In the genomic region with DNA sequence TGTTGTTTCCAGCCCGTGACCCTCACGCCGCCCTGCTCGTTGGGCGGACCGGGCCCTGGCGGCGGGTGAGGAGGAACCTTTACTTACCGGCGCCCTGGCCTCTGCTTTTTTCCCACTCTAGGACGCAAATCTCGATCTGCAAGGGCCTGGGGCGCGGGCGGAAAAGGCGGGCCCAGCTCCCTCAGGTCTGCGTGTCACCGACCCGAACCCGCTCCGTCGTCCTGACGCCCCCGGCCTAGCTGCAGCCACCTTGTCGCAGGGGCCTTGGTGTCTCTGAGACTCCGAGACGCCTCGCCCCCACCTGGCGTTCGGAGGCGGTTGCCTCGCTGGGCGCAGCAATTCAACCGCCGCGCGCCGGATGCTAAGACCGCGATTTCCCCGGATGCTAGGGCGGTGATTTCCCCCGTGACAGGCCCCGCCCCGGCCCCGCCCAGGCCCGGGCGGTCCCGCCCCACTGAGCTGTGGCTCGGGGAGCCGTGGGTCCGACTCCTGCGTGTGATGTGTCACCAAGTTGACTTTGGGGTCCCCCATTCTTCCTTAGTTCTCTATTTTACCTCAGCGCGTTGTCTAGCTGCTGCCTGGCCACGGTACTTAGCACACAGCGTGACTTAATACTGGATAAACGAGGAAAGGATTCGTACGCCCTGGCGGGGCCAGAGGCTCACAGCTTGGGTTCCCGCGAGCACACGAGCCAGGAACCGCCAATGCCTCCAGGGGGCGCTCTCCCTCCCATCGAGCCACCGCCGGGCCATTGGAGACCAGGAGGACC, we compare ENCODE assay signal across 8 cellular contexts. TPM values are rescaled to one million over a fixed set of nuclear protein-coding genes. Genes with fewer than 3 reads are reported as not detected.
DNase-seq lines count a peak whose midpoint lies in the region; ATAC-seq and TF ChIP-seq lines count a peak whose summit lies in the region.

A gene (minus strand): TSS at position 371 of the 769 bp plus-strand sequence. CDS start 18,196 bp downstream, outside the sequence.

- peak within 1 kb of the TSS; percentile 92 for H3K4me3 Mint-ChIP-seq in CD8-positive, alpha-beta T cell
- peak within 1 kb of the TSS; percentile 91 to 97 for H3K4me3 Mint-ChIP-seq in activated T-cell treated with anti-CD3 and anti-CD28 coated beads, Interleukin-2, amount 50 U/mL, for 72 hours
- peak within 1 kb of the TSS; percentile 90 to 94 (median 94) for H3K4me3 Mint-ChIP-seq in nephron
- H3K4me3 Mint-ChIP-seq in stimulated activated naive CD8-positive, alpha-beta T cell treated with anti-CD3 and anti-CD28 coated beads, Interleukin-15, Interleukin-2, amounts not matched to agents 100 ng/mL and 50 ng/mL, for 24 hours: peak within 1 kb of the TSS; percentile 88

- peak within 1 kb of the TSS; percentile 77 for H3K4me3 ChIP-seq in CD8-positive, alpha-beta T cell (ENCODE audit: low read depth, low read length)
- peak within 1 kb of the TSS; percentile 83 for H3K4me3 ChIP-seq in OCI-LY3 (ENCODE audit: low read length)

- peak; percentile 88 to 93 (median 92) for DNase-seq in CD8-positive, alpha-beta T cell
- peak; percentile 94 to 96 for DNase-seq in activated T-cell treated with anti-CD3 and anti-CD28 coated beads, Interleukin-2, amount 50 U/mL, for 72 hours
- DNase-seq in fibroblast of peridontal ligament (ENCODE audit: extremely low read depth): peak; percentile 81

- peaks cover 9% of the 10 kb centered on the region for H3K79me2 ChIP-seq in OCI-LY3 (ENCODE audit: low read length)

- peak within 1 kb of the TSS; percentile 82 for H3K9ac ChIP-seq in OCI-LY3 (ENCODE audit: low read length)

- peak within 1 kb of the TSS; percentile 78 for H3K4me2 ChIP-seq in OCI-LY3 (ENCODE audit: low read length)

- peak within 1 kb of the TSS; percentile 95 for H3K27ac Mint-ChIP-seq in CD8-positive, alpha-beta T cell
- peak within 1 kb of the TSS; percentile 90 for H3K27ac Mint-ChIP-seq in activated T-cell treated with anti-CD3 and anti-CD28 coated beads, Interleukin-2, amount 50 U/mL, for 72 hours
- H3K27ac Mint-ChIP-seq in nephron: peak within 1 kb of the TSS; percentile 59 to 84 (median 84)
- peak within 1 kb of the TSS; percentile 96 for H3K27ac Mint-ChIP-seq in stimulated activated naive CD8-positive, alpha-beta T cell treated with anti-CD3 and anti-CD28 coated beads, Interleukin-15, Interleukin-2, amounts not matched to agents 100 ng/mL and 50 ng/mL, for 24 hours

- peaks cover 19% of the 10 kb centered on the region for H3K4me1 Mint-ChIP-seq in CD8-positive, alpha-beta T cell (ENCODE audit: low read depth)
- peaks cover 39% of the 10 kb centered on the region for H3K4me1 Mint-ChIP-seq in activated T-cell treated with anti-CD3 and anti-CD28 coated beads, Interleukin-2, amount 50 U/mL, for 72 hours (ENCODE audit: low read depth)
- peaks cover 4% of the 10 kb centered on the region for H3K4me1 Mint-ChIP-seq in nephron
- peaks cover 24% of the 10 kb centered on the region for H3K4me1 Mint-ChIP-seq in stimulated activated naive CD8-positive, alpha-beta T cell treated with anti-CD3 and anti-CD28 coated beads, Interleukin-15, Interleukin-2, amounts not matched to agents 100 ng/mL and 50 ng/mL, for 24 hours (ENCODE audit: low read depth)

- H3K9me3 Mint-ChIP-seq in CD8-positive, alpha-beta T cell: peaks cover 8% of the 10 kb centered on the region
- peaks cover 3 to 16% of the 10 kb centered on the region in 2 donors for H3K9me3 Mint-ChIP-seq in activated T-cell treated with anti-CD3 and anti-CD28 coated beads, Interleukin-2, amount 50 U/mL, for 72 hours
- H3K9me3 Mint-ChIP-seq in nephron: peaks cover 19% of the 10 kb centered on the region
- peaks cover 16% of the 10 kb centered on the region for H3K9me3 Mint-ChIP-seq in stimulated activated naive CD8-positive, alpha-beta T cell treated with anti-CD3 and anti-CD28 coated beads, Interleukin-15, Interleukin-2, amounts not matched to agents 100 ng/mL and 50 ng/mL, for 24 hours

- POLR2A ChIA-PET in CD8-positive, alpha-beta T cell (lab: Charles Lee): interaction anchor here (0.6 to 2.0 kb wide), 15 partner anchors 9 to 356 kb away, joined by 3 to 16 read pairs (median 5); a partner anchor contains a TSS

- H3K27ac ChIP-seq in CD8-positive, alpha-beta T cell (ENCODE audit: low read depth, low read length): peak within 1 kb of the TSS; percentile 69
- H3K27ac ChIP-seq in OCI-LY3 (ENCODE audit: low read length): peak within 1 kb of the TSS; percentile 70

- peak; percentile 70 for TF ChIP-seq CTCF in CD8-positive, alpha-beta T cell (IDR thresholded peaks at IDR 0.05)
- peak; percentile 87 for TF ChIP-seq CTCF in OCI-LY3 (IDR thresholded peaks at IDR 0.05; ENCODE audit: low read depth, low read length)
- TF ChIP-seq CTCF in nephron (IDR thresholded peaks at IDR 0.05; ENCODE audit: unreplicated experiment in 3 of 3): peak; percentile 92 to 94 (median 94)

- ATAC-seq in CD8-positive, alpha-beta T cell: peak; percentile 96
- ATAC-seq in GM19351 (IDR thresholded peaks at IDR 0.05; ENCODE audit: unreplicated experiment): peak; percentile 94
- ATAC-seq in HG03520 (IDR thresholded peaks at IDR 0.05; ENCODE audit: unreplicated experiment): peak; percentile 96
- peak; percentile 96 for ATAC-seq in activated T-cell treated with anti-CD3 and anti-CD28 coated beads, Interleukin-2, amount 50 U/mL, for 72 hours (replicated peaks in 1 of 2)

- H3K27me3 Mint-ChIP-seq in CD8-positive, alpha-beta T cell (ENCODE audit: low read depth): no peaks in the 10 kb centered on the region
- H3K27me3 Mint-ChIP-seq in activated T-cell treated with anti-CD3 and anti-CD28 coated beads, Interleukin-2, amount 50 U/mL, for 72 hours (ENCODE audit: low read depth): no peaks in the 10 kb centered on the region
- no peaks in the 10 kb centered on the region for H3K27me3 Mint-ChIP-seq in nephron (ENCODE audit: low read depth)
- no peaks in the 10 kb centered on the region for H3K27me3 Mint-ChIP-seq in stimulated activated naive CD8-positive, alpha-beta T cell treated with anti-CD3 and anti-CD28 coated beads, Interleukin-15, Interleukin-2, amounts not matched to agents 100 ng/mL and 50 ng/mL, for 24 hours

- intact Hi-C loops in CD8-positive, alpha-beta T cell (cut with DNase I, micrococcal nuclease): loop anchor here (1.0 to 10.0 kb wide), 14 partner anchors 9 to 1995 kb away; a partner anchor contains a TSS

- no peaks in the 10 kb centered on the region for H3K9me3 ChIP-seq in CD8-positive, alpha-beta T cell (ENCODE audit: low read length)
- H3K9me3 ChIP-seq in OCI-LY3 (ENCODE audit: insufficient read depth, low read length): peaks cover 11% of the 10 kb centered on the region

- no peaks in the 10 kb centered on the region for H3K36me3 ChIP-seq in CD8-positive, alpha-beta T cell (ENCODE audit: insufficient read depth, low read length)
- H3K36me3 ChIP-seq in OCI-LY3 (replicated peaks; ENCODE audit: low read depth, low read length): peaks cover 30% of the 10 kb centered on the region

- peak within 1 kb of the TSS; percentile 60; the same call in 1 of the 2 replicates for H2AFZ ChIP-seq in OCI-LY3 (ENCODE audit: low read depth, low read length)

- H3K27me3 ChIP-seq in CD8-positive, alpha-beta T cell (ENCODE audit: insufficient read depth, low read length): no peaks in the 10 kb centered on the region
- no peaks in the 10 kb centered on the region for H3K27me3 ChIP-seq in OCI-LY3 (ENCODE audit: low read depth, low read length)

- peaks cover 2% of the 10 kb centered on the region for H3K36me3 Mint-ChIP-seq in CD8-positive, alpha-beta T cell
- H3K36me3 Mint-ChIP-seq in activated T-cell treated with anti-CD3 and anti-CD28 coated beads, Interleukin-2, amount 50 U/mL, for 72 hours (ENCODE audit: insufficient read depth in 2 of 2): peaks cover 20 to 21% of the 10 kb centered on the region in 2 donors
- peaks cover 19% of the 10 kb centered on the region for H3K36me3 Mint-ChIP-seq in nephron (ENCODE audit: low read depth)
- H3K36me3 Mint-ChIP-seq in stimulated activated naive CD8-positive, alpha-beta T cell treated with anti-CD3 and anti-CD28 coated beads, Interleukin-15, Interleukin-2, amounts not matched to agents 100 ng/mL and 50 ng/mL, for 24 hours (ENCODE audit: low read depth): peaks cover 16% of the 10 kb centered on the region

- peaks cover 11% of the 10 kb centered on the region for H3K4me1 ChIP-seq in CD8-positive, alpha-beta T cell (ENCODE audit: insufficient read depth, low read length)
- H3K4me1 ChIP-seq in OCI-LY3 (ENCODE audit: low read length): peaks cover 10% of the 10 kb centered on the region

- CTCF ChIA-PET in CD8-positive, alpha-beta T cell (lab: Charles Lee): interaction anchor here (0.5 to 5.1 kb wide), 26 partner anchors 10 to 305 kb away, joined by 3 to 54 read pairs (median 4); no protein-coding TSS in a partner anchor

- no peaks in the 10 kb centered on the region for H4K20me1 ChIP-seq in OCI-LY3 (ENCODE audit: insufficient read depth, low read length)

RNA-seq across cellular contexts. Expression of the gene that starts here (rescaled TPM):
- under 1 TPM; 0.65 to 0.94 TPM for total RNA-seq in CD8-positive, alpha-beta T cell
- total RNA-seq in activated T-cell treated with anti-CD3 and anti-CD28 coated beads, Interleukin-2, amount 50 U/mL, for 72 hours: 10 to 100 TPM; 32.0 to 35.9 TPM

Comparison
In these comparisons a context has a peak if more than half of its experiments do, and no peak if none do; other contexts are left out.
1. Peak in every context shown above with its lines: DNase-seq, ATAC-seq, H3K4me3 ChIP-seq and H3K27ac ChIP-seq.
2. RNA of the gene that starts here (total RNA-seq): 32.0 to 35.9 TPM in activated T-cell treated with anti-CD3 and anti-CD28 coated beads, Interleukin-2, amount 50 U/mL, for 72 hours; 0.65 to 0.94 TPM in CD8-positive, alpha-beta T cell; every median in the first group is over 10 times any median in the second.
3. Peak in DNase-seq, ATAC-seq, H3K4me3 ChIP-seq and H3K27ac ChIP-seq in CD8-positive, alpha-beta T cell; RNA of the gene not detected or under 1 TPM.